Comparison of ENCODE assay signal across 11 cellular contexts in genomic region chr2:179946346-179946745, GRCh38.
"Had no signal": no experiment of that assay in that cellular context is flagged by ENCODE, and none has a peak within 500 bp of the region (broad histone marks: within the 10 kb centered on the region; RNA-seq: fewer than 3 reads in every experiment).

No MANE protein-coding gene starts in this region.

- H3K9me3 ChIP-seq: HAP-1 had no signal

- DNase-seq: GM23248, GOT3, H7, H9, HCEC 1CT, HFFc6 had no signal

- H2AFZ ChIP-seq: GM23248, GM23338 had no signal

- ATAC-seq: GM23338, HCT116 had no signal

- H3K9ac ChIP-seq: GM23248 had no signal

- H3K27ac ChIP-seq: GM23248 had no signal

- FAIRE-seq: H1, H54 had no signal

- H3K4me2 ChIP-seq: GM23338 had no signal

- H3K4me1 ChIP-seq: HAP-1 had no signal

- H3K4me3 ChIP-seq: GM23248, GM23338, HAP-1 had no signal
